Comparison of ENCODE assay signal across 17 cellular contexts in the genomic region with DNA sequence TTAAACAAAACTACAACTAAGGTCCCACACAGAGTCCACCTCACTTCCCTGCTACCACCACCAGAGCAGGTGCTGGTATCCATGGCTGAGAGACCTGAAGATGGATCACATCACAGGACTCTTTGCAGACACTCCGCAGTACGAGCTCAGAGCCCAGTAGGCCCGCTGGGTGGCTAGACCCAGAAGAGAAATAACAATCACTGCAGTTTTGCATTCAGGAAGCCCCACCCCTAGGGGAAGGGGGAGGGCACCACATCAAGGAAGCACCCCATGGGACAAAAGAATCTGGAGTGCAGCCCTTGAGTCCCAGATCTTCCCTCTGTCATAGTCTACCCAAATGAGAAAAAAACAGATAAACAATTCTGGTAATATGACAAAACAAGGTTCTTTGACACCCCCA. TPM values are rescaled to one million over a fixed set of nuclear protein-coding genes. Genes with fewer than 3 reads are reported as not detected.
DNase-seq lines count a peak whose midpoint lies in the region; ATAC-seq and TF ChIP-seq lines count a peak whose summit lies in the region.
"Had no signal": no experiment of that assay in that cellular context is flagged by ENCODE, and none has a peak within 500 bp of the region (broad histone marks: within the 10 kb centered on the region; RNA-seq: fewer than 3 reads in every experiment).

No MANE protein-coding gene starts in this region.

- no peak overlapping the region for H3K4ac ChIP-seq in neuronal stem cell (ENCODE audit: low read length)

- no peak overlapping the region for H3K23ac ChIP-seq in neuronal stem cell (ENCODE audit: low read depth, low read length, poor library complexity)

- DNase-seq in left ventricle myocardium inferior (no peak), Right ventricle myocardium inferior (ENCODE audit: missing footprints) (no peak), WTC11 (ENCODE audit: low spot score) (no peak), neuronal stem cell (ENCODE audit: low spot score) (no peak), ecto neural progenitor cell (ENCODE audit: low spot score) (no peak), NCI-H146 treated with DMSO at 0.1 percent for 48 hours (lab: John Stamatoyannopoulos, UW; ENCODE audit: unreplicated experiment) (no peak)
- no peak for DNase-seq in activated effector memory CD4-positive, alpha-beta T cell treated with Interleukin-2 at 50 U/mL for 16 hours
- DNase-seq: CD4-positive, alpha-beta memory T cell; DMS79; HFFc6 had no signal

- H3K27ac Mint-ChIP-seq in WTC11 = no peak overlapping the region
- H3K27ac Mint-ChIP-seq: CD4-positive, alpha-beta memory T cell; GM23338; HFFc6 had no signal

- POLR2A ChIA-PET in WTC11 (lab: Charles Lee) = interaction anchor here (1.0 kb wide), 1 partner anchor 25 kb away, joined by 4 read pairs; no protein-coding TSS in a partner anchor

- H3K18ac ChIP-seq in neuronal stem cell (ENCODE audit: low read length) = no peak overlapping the region

- no peak overlapping the region for H2BK5ac ChIP-seq in neuronal stem cell (ENCODE audit: low read length)

- intact Hi-C loops in left ventricle myocardium inferior (cut with micrococcal nuclease) (no loop called here), Right ventricle myocardium inferior (cut with DNase I) (no loop called here)

- H3K4me3 ChIP-seq in left ventricle myocardium inferior (peak overlapping the region; percentile 2), neuronal stem cell (ENCODE audit: low read length in 2 of 2) (no peak overlapping the region)
- H3K4me3 ChIP-seq: A549, GM23338 had no signal

- peaks cover 12% of the 10 kb centered on the region for H3K4me1 ChIP-seq in left ventricle myocardium inferior
- no peaks in the 10 kb centered on the region for H3K4me1 ChIP-seq in neuronal stem cell (ENCODE audit: control insufficient read depth in 2 of 2, insufficient read depth in 1 of 2, low read depth in 1 of 2, low read length in 2 of 2)
- H3K4me1 ChIP-seq: A549, BE2C had no signal

- H4K91ac ChIP-seq in neuronal stem cell (ENCODE audit: low read depth, low read length, poor library complexity) = no peak overlapping the region

- CTCF ChIA-PET in WTC11 (lab: Charles Lee) = interaction anchor here (0.6 to 2.9 kb wide), 20 partner anchors 9 to 981 kb away, joined by 3 to 15 read pairs (median 4); no protein-coding TSS in a partner anchor

- no peak overlapping the region for H3K9ac ChIP-seq in neuronal stem cell (ENCODE audit: low read depth, low read length, poor library complexity)

- H3K9me3 ChIP-seq in left ventricle myocardium inferior (replicated peaks) = peaks cover 32% of the 10 kb centered on the region
- H3K9me3 ChIP-seq in neuronal stem cell (replicated peaks in 1 of 2; ENCODE audit: control insufficient read depth in 2 of 2, insufficient read depth in 1 of 2, low read depth in 1 of 2, low read length in 2 of 2) = no peaks in the 10 kb centered on the region
- H3K9me3 ChIP-seq: A549, BE2C had no signal

- H2BK15ac ChIP-seq in neuronal stem cell (ENCODE audit: low read length) = no peak overlapping the region

- H2AFZ ChIP-seq in neuronal stem cell (ENCODE audit: low read length) = peak overlapping the region; percentile 29
- H2AFZ ChIP-seq: GM23338 had no signal

- H3K27me3 ChIP-seq in left ventricle myocardium inferior (ENCODE audit: low read depth) (no peaks in the 10 kb centered on the region), neuronal stem cell (ENCODE audit: control insufficient read depth in 3 of 3, insufficient read depth in 3 of 3, low read depth in 1 of 3, low read length in 3 of 3) (no peaks in the 10 kb centered on the region)
- H3K27me3 ChIP-seq: BE2C had no signal

- no peak overlapping the region for H4K8ac ChIP-seq in neuronal stem cell (ENCODE audit: low read depth, low read length)

- H3K4me3 Mint-ChIP-seq in WTC11 = no peak overlapping the region
- H3K4me3 Mint-ChIP-seq: CD4-positive, alpha-beta memory T cell; GM23338; H9; HFFc6 had no signal

- ATAC-seq in Right ventricle myocardium inferior (no peak), WTC11 (peak; percentile 24; the same call in 1 of the 2 replicates)
- ATAC-seq: A549, HepG2 had no signal

- no CpG with 5 or more reads among the region's 3 CpGs for WGBS in neuronal stem cell (ENCODE audit: extremely low coverage in 2 of 2, insufficient read length in 2 of 2, insufficient replicate concordance in 1 of 2), 2 donors

- H3K4me1 Mint-ChIP-seq in WTC11 = peaks cover 24% of the 10 kb centered on the region

- H3K9me3 Mint-ChIP-seq in WTC11 = peaks cover 41% of the 10 kb centered on the region

- TF ChIP-seq CTCF in left ventricle myocardium inferior (IDR thresholded peaks at IDR 0.05; ENCODE audit: borderline replicate concordance) (no peak), WTC11 (IDR thresholded peaks at IDR 0.05) (no peak)

- no peak overlapping the region for H2AK5ac ChIP-seq in neuronal stem cell (ENCODE audit: low read depth, low read length)

- H3K36me3 ChIP-seq in left ventricle myocardium inferior (no peaks in the 10 kb centered on the region), neuronal stem cell (replicated peaks in 1 of 2; ENCODE audit: control insufficient read depth in 2 of 2, insufficient read depth in 2 of 2, low read length in 2 of 2) (no peaks in the 10 kb centered on the region)
- H3K36me3 ChIP-seq: BE2C had no signal

- H2BK12ac ChIP-seq in neuronal stem cell (ENCODE audit: low read length) = no peak overlapping the region

- H3K27ac ChIP-seq in left ventricle myocardium inferior (replicated peaks) = peak overlapping the region; percentile 82
- H3K27ac ChIP-seq in neuronal stem cell (replicated peaks; ENCODE audit: low read length) = no peak overlapping the region
- H3K27ac ChIP-seq: A549, C4-2B had no signal

- no peak overlapping the region for H3K4me2 ChIP-seq in neuronal stem cell (ENCODE audit: insufficient read depth, low read length, poor library complexity, severe bottlenecking)
- H3K4me2 ChIP-seq: A549, GM23338 had no signal

- no peak overlapping the region for H2BK120ac ChIP-seq in neuronal stem cell (ENCODE audit: low read depth, low read length)

- H3K14ac ChIP-seq in neuronal stem cell (ENCODE audit: low read length) = no peak overlapping the region

- H3K79me1 ChIP-seq in neuronal stem cell (ENCODE audit: low read depth, low read length) = no peaks in the 10 kb centered on the region

- H3K27me3 Mint-ChIP-seq in WTC11 (ENCODE audit: low read depth) = no peaks in the 10 kb centered on the region; the same call in 1 of the 2 replicates

- H3K36me3 Mint-ChIP-seq in WTC11 = peaks cover 25% of the 10 kb centered on the region

TF ChIP-seq in WTC11, 78 proteins besides CTCF, POLR2A, EP300 and RAD21:
- TF ChIP-seq NR1H2 (CRISPR knock-in tag; IDR thresholded peaks at IDR 0.05) = no peak
- no peak for TF ChIP-seq MYBL2 (CRISPR knock-in tag; IDR thresholded peaks at IDR 0.05)
- TF ChIP-seq, protein P1, sequence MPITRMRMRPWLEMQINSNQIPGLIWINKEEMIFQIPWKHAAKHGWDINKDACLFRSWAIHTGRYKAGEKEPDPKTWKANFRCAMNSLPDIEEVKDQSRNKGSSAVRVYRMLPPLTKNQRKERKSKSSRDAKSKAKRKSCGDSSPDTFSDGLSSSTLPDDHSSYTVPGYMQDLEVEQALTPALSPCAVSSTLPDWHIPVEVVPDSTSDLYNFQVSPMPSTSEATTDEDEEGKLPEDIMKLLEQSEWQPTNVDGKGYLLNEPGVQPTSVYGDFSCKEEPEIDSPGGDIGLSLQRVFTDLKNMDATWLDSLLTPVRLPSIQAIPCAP (CRISPR knock-in tag; IDR thresholded peaks at IDR 0.05) = no peak
- no peak for TF ChIP-seq IRF2 (CRISPR knock-in tag; IDR thresholded peaks at IDR 0.05; ENCODE audit: borderline replicate concordance, low read depth)
- no peak for TF ChIP-seq PRDM15 (CRISPR knock-in tag; IDR thresholded peaks at IDR 0.05)
- TF ChIP-seq ZNF317 (CRISPR knock-in tag; IDR thresholded peaks at IDR 0.05; ENCODE audit: borderline replicate concordance, low read depth) = no peak

RNA-seq across cellular contexts. Expression of gene ZNF648, which starts 56.9 kb away (rescaled TPM):
- total RNA-seq in left ventricle myocardium inferior = not detected
- not detected for total RNA-seq in Right ventricle myocardium inferior
- total RNA-seq in WTC11 (2021) = 0.17 to 0.46 TPM (median 0.27 TPM) in 3 replicates
- polyA plus RNA-seq in neuronal stem cell (2013, experiment 1 of 2) = 0.17 TPM
- polyA plus RNA-seq in neuronal stem cell (2013, experiment 2 of 2) = 0.18 TPM
- total RNA-seq: CD4-positive, alpha-beta memory T cell; HFFc6 had no signal
- polyA plus RNA-seq: A549; AG04450; CD4-positive, alpha-beta memory T cell had no signal
